10 cellular contexts compared by ENCODE assay signal in the genomic region with DNA sequence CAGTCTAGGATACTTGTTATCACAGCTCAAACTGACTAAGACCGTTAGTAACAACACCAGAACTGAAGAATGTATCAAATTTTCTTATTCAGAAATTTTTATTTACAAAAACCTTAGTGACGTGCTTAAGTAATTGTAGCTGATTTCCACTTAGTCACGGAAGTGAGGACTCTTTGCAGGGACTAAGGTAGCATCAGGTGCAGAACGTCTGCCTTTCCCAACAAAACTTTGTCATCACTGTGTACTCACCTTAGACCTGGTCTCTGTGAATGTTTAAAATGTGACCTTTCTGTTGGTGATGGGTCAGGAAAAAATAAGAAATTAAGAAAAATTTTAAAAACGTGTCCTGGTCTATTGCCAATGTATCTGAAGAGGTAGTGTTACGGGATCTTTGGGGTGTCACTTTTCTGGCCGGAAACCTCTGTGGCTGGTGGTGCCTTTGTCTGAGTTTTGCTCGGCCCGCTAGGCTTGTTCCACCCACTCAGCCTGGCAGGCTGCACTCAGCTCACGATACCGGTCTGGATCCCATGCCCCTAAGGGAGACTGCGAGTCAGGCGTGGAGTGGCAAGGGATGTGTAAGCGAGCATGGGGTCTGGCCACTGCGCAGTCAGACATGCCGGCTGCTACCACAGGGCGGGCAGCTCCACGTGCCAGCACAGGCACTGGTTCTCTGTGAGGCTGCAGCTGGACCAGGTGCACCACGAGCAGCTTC. TPM values are rescaled to one million over a fixed set of nuclear protein-coding genes. Genes with fewer than 3 reads are reported as not detected.
A peak's percentile ranks its signal among the peaks of the same experiment; 100 is the strongest.
DNase-seq lines count a peak whose midpoint lies in the region; ATAC-seq and TF ChIP-seq lines count a peak whose summit lies in the region.
"Had no signal": no experiment of that assay in that cellular context is flagged by ENCODE, and none has a peak within 500 bp of the region (broad histone marks: within the 10 kb centered on the region; RNA-seq: fewer than 3 reads in every experiment).

No MANE protein-coding gene starts in this region.

- no peaks in the 10 kb centered on the region for H3K27me3 ChIP-seq in lung (ENCODE audit: control insufficient read depth, insufficient read depth)

- CTCF ChIA-PET in activated B cell treated with CpG ODN at 0.5 μM for 24 hours (lab: Charles Lee): interaction anchor here (1.0 to 1.7 kb wide), 5 partner anchors 12 to 154 kb away, joined by 3 to 9 read pairs (median 3); a partner anchor contains a TSS

- WGBS in lung, 2 donors: 82 to 94% methylated on average over 19 of the region's 19 CpGs

- H3K27ac Mint-ChIP-seq in activated B cell treated with CpG ODN at 0.5 μM for 24 hours: peak overlapping the region; percentile 70
- H3K27ac Mint-ChIP-seq in osteocyte (ENCODE audit: unreplicated experiment): no peak overlapping the region

- peaks cover 60% of the 10 kb centered on the region for H3K4me1 Mint-ChIP-seq in activated B cell treated with CpG ODN at 0.5 μM for 24 hours
- peaks cover 24% of the 10 kb centered on the region for H3K4me1 Mint-ChIP-seq in osteocyte (ENCODE audit: unreplicated experiment)

- H3K27ac ChIP-seq in lung (ENCODE audit: low read depth in 1 of 2, low read length in 1 of 2): peak overlapping the region; percentile 15 to 67

- intact Hi-C loops in activated B cell treated with CpG ODN at 0.5 μM for 24 hours (cut with micrococcal nuclease): no loop called here

- H3K4me3 Mint-ChIP-seq in activated B cell treated with CpG ODN at 0.5 μM for 24 hours: peak overlapping the region; percentile 32
- no peak overlapping the region for H3K4me3 Mint-ChIP-seq in osteocyte (ENCODE audit: unreplicated experiment)

- TF ChIP-seq CTCF in activated B cell treated with CpG ODN at 0.5 μM for 24 hours (IDR thresholded peaks at IDR 0.05): no peak
- no peak for TF ChIP-seq CTCF in lung (IDR thresholded peaks at IDR 0.05; ENCODE audit: control extremely low read depth, extremely low read depth)
- no peak for TF ChIP-seq CTCF in osteocyte (IDR thresholded peaks at IDR 0.05)

- DNase-seq in activated B cell treated with CpG ODN at 0.5 μM for 24 hours (no peak), activated gamma-delta T cell (lab: John Stamatoyannopoulos, UW) (peak; percentile 20), lung (ENCODE audit: low spot score) (no peak), GM19240 (ENCODE audit: insufficient read length, low spot score) (no peak), NCI-H2196 (lab: John Stamatoyannopoulos, UW; ENCODE audit: unreplicated experiment) (no peak), cerebellum (ENCODE audit: low spot score) (no peak), osteocyte (ENCODE audit: extremely low spot score, unreplicated experiment) (no peak)
- peak; percentile 68 for DNase-seq in stimulated activated naive CD4-positive, alpha-beta T cell treated with Interleukin-2 at 50 U/mL for 16 hours (lab: John Stamatoyannopoulos, UW)
- DNase-seq: EL, Kasumi-1 had no signal

- no peaks in the 10 kb centered on the region for H3K9me3 Mint-ChIP-seq in activated B cell treated with CpG ODN at 0.5 μM for 24 hours
- no peaks in the 10 kb centered on the region for H3K9me3 Mint-ChIP-seq in osteocyte (ENCODE audit: unreplicated experiment)

- H3K4me1 ChIP-seq in lung (ENCODE audit: control insufficient read depth in 2 of 2, insufficient read depth in 2 of 2, low read length in 2 of 2): peaks cover 7 to 17% of the 10 kb centered on the region in 2 donors

- H3K36me3 ChIP-seq in lung (ENCODE audit: control insufficient read depth in 2 of 2, insufficient read depth in 2 of 2, low read length in 2 of 2): no peaks in the 10 kb centered on the region

- H3K36me3 Mint-ChIP-seq in activated B cell treated with CpG ODN at 0.5 μM for 24 hours (ENCODE audit: low read depth): no peaks in the 10 kb centered on the region
- H3K36me3 Mint-ChIP-seq in osteocyte (ENCODE audit: unreplicated experiment): no peaks in the 10 kb centered on the region

- POLR2A ChIA-PET in activated B cell treated with CpG ODN at 0.5 μM for 24 hours (lab: Charles Lee): no interaction called here

- H3K9me3 ChIP-seq in lung (ENCODE audit: control insufficient read depth in 2 of 2, insufficient read depth in 1 of 2, low read length in 1 of 2): no peaks in the 10 kb centered on the region

- ATAC-seq in activated B cell treated with CpG ODN at 0.5 μM for 24 hours (ENCODE audit: low read depth) (no peak), lung (ENCODE audit: insufficient read depth, low FRiP score) (no peak)

- H3K27me3 Mint-ChIP-seq in activated B cell treated with CpG ODN at 0.5 μM for 24 hours: no peaks in the 10 kb centered on the region
- no peaks in the 10 kb centered on the region for H3K27me3 Mint-ChIP-seq in osteocyte (ENCODE audit: unreplicated experiment)

- H3K4me3 ChIP-seq in lung: no peak overlapping the region

RNA-seq across cellular contexts. Expression of a gene that starts 24.1 kb away (rescaled TPM):
- total RNA-seq in activated B cell treated with CpG ODN at 0.5 μM for 24 hours (7.4 and 8.4 TPM in 2 replicates), lung (10 to 100 TPM in 1 of 2 donors, 1 to 10 TPM in 1; 8.9 to 11.7 TPM), cerebellum (5.5 TPM), osteocyte (3.5 and 3.8 TPM in 2 replicates)
- polyA plus RNA-seq in lung: 1 to 10 TPM; 3.3 to 5.0 TPM

Comparison
In these comparisons a context has a peak if more than half of its experiments do, and no peak if none do; other contexts are left out.
1. DNase-seq: peak in activated gamma-delta T cell (single experiment) and stimulated activated naive CD4-positive, alpha-beta T cell treated with Interleukin-2 at 50 U/mL for 16 hours (single experiment); none in activated B cell treated with CpG ODN at 0.5 μM for 24 hours (single experiment), lung (single experiment), GM19240 (single experiment), NCI-H2196 (single experiment), cerebellum (single experiment) and osteocyte (single experiment).